Comparison of ENCODE assay signal across 18 cellular contexts in genomic region chr10:11120711-11121110, GRCh38.
DNase-seq lines count a peak whose midpoint lies in the region; ATAC-seq lines count a peak whose summit lies in the region.
"Had no signal": no experiment of that assay in that cellular context is flagged by ENCODE, and none has a peak within 500 bp of the region (broad histone marks: within the 10 kb centered on the region; RNA-seq: fewer than 3 reads in every experiment).

No MANE protein-coding gene starts in this region.

- peak overlapping the region in 9 of 10 donors; percentile 23 to 79 (median 64) for H3K4me3 Mint-ChIP-seq in naive thymus-derived CD4-positive, alpha-beta T cell
- H3K4me3 Mint-ChIP-seq: GM23338, H9 had no signal

- H3K9me3 Mint-ChIP-seq in naive thymus-derived CD4-positive, alpha-beta T cell, result peaks cover 0 to 24% (median 3%) of the 10 kb centered on the region in 11 donors
- H3K9me3 Mint-ChIP-seq: GM23338, H9 had no signal

- peak overlapping the region; percentile 4 for H3K27ac ChIP-seq in naive thymus-derived CD4-positive, alpha-beta T cell (ENCODE audit: low read depth, low read length)
- H3K27ac ChIP-seq: RWPE1 had no signal

- peaks cover 0 to 7% (median 0%) of the 10 kb centered on the region in 3 experiments for H3K9me3 ChIP-seq in naive thymus-derived CD4-positive, alpha-beta T cell (ENCODE audit: control insufficient read depth in 2 of 3, low read length in 3 of 3)

- no peak overlapping the region for H3K4me3 ChIP-seq in naive thymus-derived CD4-positive, alpha-beta T cell (ENCODE audit: low read length)
- H3K4me3 ChIP-seq: GM23338 had no signal

- peak overlapping the region in 8 of 9 donors; percentile 4 to 86 (median 76) for H3K27ac Mint-ChIP-seq in naive thymus-derived CD4-positive, alpha-beta T cell
- H3K27ac Mint-ChIP-seq: GM23338 had no signal

- H3K36me3 Mint-ChIP-seq in naive thymus-derived CD4-positive, alpha-beta T cell, result peaks cover 0 to 18% (median 0%) of the 10 kb centered on the region in 5 donors

- peaks cover 3 to 66% (median 42%) of the 10 kb centered on the region in 7 donors for H3K4me1 Mint-ChIP-seq in naive thymus-derived CD4-positive, alpha-beta T cell

- H3K27me3 Mint-ChIP-seq in naive thymus-derived CD4-positive, alpha-beta T cell, result peaks cover 0 to 2% (median 0%) of the 10 kb centered on the region in 5 donors
- H3K27me3 Mint-ChIP-seq: CD4-positive, CD25-positive, alpha-beta regulatory T cell had no signal

- intact Hi-C loops in naive thymus-derived CD4-positive, alpha-beta T cell (cut with micrococcal nuclease), result loop anchor here in 1 of 2 donors (2.0 kb wide), 1 partner anchor 14 kb away; no protein-coding TSS in a partner anchor

- CTCF ChIA-PET in naive thymus-derived CD4-positive, alpha-beta T cell (lab: Charles Lee), result interaction anchor here (0.6 to 2.0 kb wide), 4 partner anchors 9 to 90 kb away, joined by 3 to 6 read pairs (median 4); no protein-coding TSS in a partner anchor

- H3K4me1 ChIP-seq in naive thymus-derived CD4-positive, alpha-beta T cell (ENCODE audit: control insufficient read depth in 2 of 2, insufficient read depth in 2 of 2, low read length in 2 of 2), result peaks cover 0 to 3% of the 10 kb centered on the region in 2 donors

- H3K27me3 ChIP-seq in naive thymus-derived CD4-positive, alpha-beta T cell (ENCODE audit: control insufficient read depth in 2 of 2, insufficient read depth in 2 of 2, low read length in 2 of 2), result no peaks in the 10 kb centered on the region

- DNase-seq in NCI-H748 (lab: John Stamatoyannopoulos, UW; ENCODE audit: unreplicated experiment), result peak; percentile 6
- no peak for DNase-seq in NCI-H748 treated with DMSO at 0.1 percent for 48 hours (lab: John Stamatoyannopoulos, UW)
- peak; percentile 64 for DNase-seq in DMS79 (lab: John Stamatoyannopoulos, UW)
- DNase-seq in NCI-H187 treated with DMSO at 0.1 percent for 48 hours (lab: John Stamatoyannopoulos, UW), result peak; percentile 56
- DNase-seq in naive thymus-derived CD4-positive, alpha-beta T cell, result peak in 1 of 9 donors; percentile 20
- DNase-seq in SHP77 (lab: John Stamatoyannopoulos, UW), result no peak
- DNase-seq in T-helper 1 cell, result no peak
- no peak for DNase-seq in RKO (ENCODE audit: low spot score)
- DNase-seq: CD4-positive, CD25-positive, alpha-beta regulatory T cell; COR-L47; DMS53; H9; NCI-H1092 treated with DMSO at 0.1 percent for 48 hours; NCI-H1694 treated with DMSO at 0.1 percent for 48 hours; NCI-H446 treated with DMSO at 0.1 percent for 48 hours; SHP77 treated with DMSO at 0.1 percent for 48 hours had no signal

- POLR2A ChIA-PET in naive thymus-derived CD4-positive, alpha-beta T cell (lab: Charles Lee), result interaction anchor here (0.6 to 3.9 kb wide), 10 partner anchors 8 to 59 kb away, joined by 3 to 38 read pairs (median 4); no protein-coding TSS in a partner anchor

- no peaks in the 10 kb centered on the region for H3K36me3 ChIP-seq in naive thymus-derived CD4-positive, alpha-beta T cell (ENCODE audit: control insufficient read depth in 2 of 3, insufficient read depth in 3 of 3, low read length in 3 of 3)

- no peak for ATAC-seq in naive thymus-derived CD4-positive, alpha-beta T cell
- ATAC-seq: GM23338 had no signal

Comparison
In these comparisons a context has a peak if more than half of its experiments do, and no peak if none do; other contexts are left out.
1. DNase-seq: peak in NCI-H748 (single experiment), DMS79 (single experiment) and NCI-H187 treated with DMSO at 0.1 percent for 48 hours (single experiment); none in NCI-H748 treated with DMSO at 0.1 percent for 48 hours (single experiment), SHP77 (0 of 2), T-helper 1 cell (0 of 5) and RKO (single experiment).